9 cellular contexts compared by ENCODE assay signal in the genomic region with DNA sequence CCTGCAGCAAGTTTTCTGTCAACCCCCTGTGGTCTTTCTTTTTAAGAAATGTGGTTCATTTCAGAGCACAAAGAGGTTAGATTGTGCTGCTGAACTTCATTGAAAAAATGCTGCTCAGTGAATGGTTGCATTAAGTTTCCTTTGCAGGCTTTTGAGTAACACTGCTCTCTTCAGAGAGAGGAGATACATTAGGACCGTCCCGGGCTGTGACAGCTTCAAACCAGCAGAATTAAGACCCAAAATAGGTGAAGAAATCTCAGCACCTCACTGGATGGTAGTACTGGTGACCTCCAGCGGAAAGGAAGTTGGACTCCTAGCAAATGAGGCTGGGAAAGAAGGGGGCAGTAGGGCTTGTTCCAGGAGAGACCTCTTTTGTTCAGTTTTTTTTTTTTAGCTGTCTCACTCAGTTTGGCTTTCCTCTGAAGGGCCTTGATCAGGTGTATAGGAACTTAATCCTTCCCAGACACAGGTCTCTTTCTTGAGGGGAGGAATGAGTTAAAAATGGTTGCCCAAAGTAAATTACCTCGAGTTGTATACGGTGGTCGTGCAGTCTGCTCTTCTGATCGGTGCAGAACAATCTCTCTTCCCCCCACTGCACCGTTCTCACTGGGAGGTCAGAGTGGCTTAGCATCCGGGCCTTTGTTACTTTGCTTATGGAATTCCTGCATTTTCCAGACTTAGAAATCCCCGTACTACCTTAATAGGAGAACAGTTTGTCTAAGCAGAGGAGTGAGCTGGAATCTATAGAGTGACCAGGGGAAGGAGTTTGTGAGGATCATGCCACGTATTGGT.
A peak's percentile ranks its signal among the peaks of the same experiment; 100 is the strongest.
DNase-seq lines count a peak whose midpoint lies in the region; ATAC-seq, FAIRE-seq and TF ChIP-seq lines count a peak whose summit lies in the region.
"Had no signal": no experiment of that assay in that cellular context is flagged by ENCODE, and none has a peak within 500 bp of the region (broad histone marks: within the 10 kb centered on the region; RNA-seq: fewer than 3 reads in every experiment).

No MANE protein-coding gene starts in this region.

- DNase-seq in HT1080 (ENCODE audit: low read depth), result peak; percentile 36
- no peak for DNase-seq in GM12878 (ENCODE audit: low read depth, low spot score)
- no peak for DNase-seq in keratinocyte (ENCODE audit: low read depth, low spot score)
- no peak for DNase-seq in substantia nigra (lab: John Stamatoyannopoulos, UW)
- DNase-seq in GM20000 (ENCODE audit: low spot score), result no peak
- no peak for DNase-seq in frontal cortex (ENCODE audit: low spot score in 2 of 2)
- no peak for DNase-seq in activated T-cell treated with anti-CD3 and anti-CD28 coated beads, Interleukin-2, amount 50 U/mL, for 48 hours

- RAD21 ChIA-PET in GM12878 (lab: Charles Lee; ENCODE audit: unreplicated experiment), result interaction anchor here (0.7 to 6.8 kb wide), 11 partner anchors 9 to 233 kb away, joined by 3 to 83 read pairs (median 4); a partner anchor contains a TSS

- H3K9ac ChIP-seq in GM12878 (ENCODE audit: control insufficient read depth, insufficient read depth, low read length), result peak overlapping the region; percentile 71
- peak overlapping the region; percentile 99 for H3K9ac ChIP-seq in keratinocyte (ENCODE audit: control insufficient read depth, extremely low read depth, insufficient read depth, low read length)

- intact Hi-C loops in GM12878 (cut with micrococcal nuclease; ENCODE audit: unreplicated experiment), result loop anchor here (10.0 kb wide), 1 partner anchor 548 kb away; no protein-coding TSS in a partner anchor

- H3K4me3 ChIP-seq in GM12878 (peak overlapping the region; percentile 94), keratinocyte (ENCODE audit: control insufficient read depth in 2 of 3, extremely low read depth in 1 of 3, insufficient read depth in 2 of 3, low read depth in 1 of 3, low read length in 3 of 3) (peak overlapping the region; percentile 82 to 97 (median 94))

- H3K27ac ChIP-seq in GM12878 (ENCODE audit: control insufficient read depth, insufficient read depth) (peak overlapping the region; percentile 67), keratinocyte (ENCODE audit: control insufficient read depth, insufficient read depth, low read length) (peak overlapping the region; percentile 100), substantia nigra (ENCODE audit: low read depth, low read length, poor library complexity, severe bottlenecking) (peak overlapping the region; percentile 19)

- TF ChIP-seq RAD21 in GM12878 (IDR thresholded peaks at IDR 0.05; ENCODE audit: insufficient read depth, low read depth, low read length), result no peak

- no peak for TF ChIP-seq CTCF in GM12878 (IDR thresholded peaks at IDR 0.05 in 2 of 3, conservative IDR thresholded peaks at IDR 0.05 in 1 of 3; ENCODE audit: control insufficient read depth in 2 of 3, extremely low read depth in 1 of 3, insufficient read depth in 1 of 3, low read depth in 3 of 3, low read length in 3 of 3)
- peak in 1 of 3 experiments; percentile 5 for TF ChIP-seq CTCF in keratinocyte (optimal IDR thresholded peaks at IDR 0.05 in 1 of 3, IDR thresholded peaks at IDR 0.05 in 1 of 3, conservative IDR thresholded peaks at IDR 0.05 in 1 of 3; ENCODE audit: extremely low read depth in 1 of 3, insufficient read depth in 2 of 3, low read length in 3 of 3)
- TF ChIP-seq CTCF in GM20000 (IDR thresholded peaks at IDR 0.05; ENCODE audit: extremely low read depth, missing control alignments), result no peak

- in situ Hi-C loops in GM12878 (cut with MboI), result no loop called here

- no peaks in the 10 kb centered on the region for H4K20me1 ChIP-seq in GM12878 (ENCODE audit: control insufficient read depth, insufficient read depth)
- H4K20me1 ChIP-seq in keratinocyte (ENCODE audit: control insufficient read depth, extremely low read depth, insufficient read depth, low read length), result peaks cover 2% of the 10 kb centered on the region

- H3K36me3 ChIP-seq in GM12878 (ENCODE audit: control insufficient read depth in 2 of 2, insufficient read depth in 2 of 2, low read length in 1 of 2) (no peaks in the 10 kb centered on the region), keratinocyte (ENCODE audit: control insufficient read depth in 2 of 2, extremely low read depth in 1 of 2, insufficient read depth in 2 of 2, low read length in 2 of 2) (peaks cover 0 to 2% of the 10 kb centered on the region in 2 experiments)

- no peak for FAIRE-seq in GM12878 (lab: Jason Lieb, UNC)
- FAIRE-seq in keratinocyte (lab: Jason Lieb, UNC), result peak; percentile 34
- FAIRE-seq in frontal cortex (lab: Jason Lieb, UNC), result no peak
- FAIRE-seq: urothelium cell line had no signal

- H2AFZ ChIP-seq in GM12878 (ENCODE audit: control insufficient read depth, low read depth, low read length) (no peak overlapping the region), keratinocyte (ENCODE audit: control insufficient read depth, low read length) (no peak overlapping the region)

- H3K9me3 ChIP-seq in GM12878 (replicated peaks; ENCODE audit: control insufficient read depth, insufficient read depth, low read length) (no peaks in the 10 kb centered on the region), keratinocyte (ENCODE audit: control insufficient read depth, low read depth, low read length) (no peaks in the 10 kb centered on the region)

- no peaks in the 10 kb centered on the region for H3K27me3 ChIP-seq in GM12878 (replicated peaks in 1 of 2; ENCODE audit: control insufficient read depth in 2 of 2, insufficient read depth in 2 of 2, low read length in 1 of 2)
- H3K27me3 ChIP-seq in keratinocyte (ENCODE audit: control insufficient read depth, extremely low read depth, insufficient read depth, low read length), result no peaks in the 10 kb centered on the region

- POLR2A ChIA-PET in GM12878 (lab: Charles Lee), result interaction anchor here (0.5 to 1.6 kb wide), 11 partner anchors 51 to 1044 kb away, joined by 3 to 6 read pairs (median 3); no protein-coding TSS in a partner anchor

- TF ChIP-seq EP300 in GM12878 (IDR thresholded peaks at IDR 0.05; ENCODE audit: borderline replicate concordance in 1 of 2, control insufficient read depth in 1 of 2, low read depth in 2 of 2, low read length in 2 of 2), result no peak

- peaks cover 42% of the 10 kb centered on the region for H3K4me1 ChIP-seq in GM12878 (ENCODE audit: control insufficient read depth, insufficient read depth, low read length)
- peaks cover 67% of the 10 kb centered on the region for H3K4me1 ChIP-seq in keratinocyte (ENCODE audit: control insufficient read depth, extremely low read depth, insufficient read depth, low read length)

- H3K79me2 ChIP-seq in GM12878 (ENCODE audit: control insufficient read depth, insufficient read depth, low read length) (peaks cover 71% of the 10 kb centered on the region), keratinocyte (ENCODE audit: control insufficient read depth, insufficient read depth, low read length) (peaks cover 77% of the 10 kb centered on the region)

- CTCF ChIA-PET in GM12878 (lab: Yijun Ruan, JAX), result interaction anchor here (0.8 to 7.0 kb wide), 17 partner anchors 8 to 285 kb away, joined by 3 to 127 read pairs (median 4); no protein-coding TSS in a partner anchor

- no peaks in the 10 kb centered on the region for H3K9me1 ChIP-seq in keratinocyte (ENCODE audit: control insufficient read depth, extremely low read depth, insufficient read depth, low read length)

- no peak for ATAC-seq in GM12878
- ATAC-seq in GM21515 (IDR thresholded peaks at IDR 0.05; ENCODE audit: unreplicated experiment), result no peak

- peak overlapping the region; percentile 73 for H3K4me2 ChIP-seq in GM12878 (ENCODE audit: control insufficient read depth, insufficient read depth)
- peak overlapping the region; percentile 89 for H3K4me2 ChIP-seq in keratinocyte (ENCODE audit: control insufficient read depth, extremely low read depth, insufficient read depth, low read depth, low read length)

- 41% methylated on average over 11 of the region's 11 CpGs for WGBS in GM12878 (ENCODE audit: insufficient coverage, insufficient replicate concordance, low lambda C conversion rate, missing lambda C conversion rate)

- TF ChIP-seq POLR2A in GM12878 (IDR thresholded peaks at IDR 0.05; ENCODE audit: low read depth, low read length), result no peak

- TSS peak; percentile 52 for BruUV-seq in GM12878 (replicated peaks; lab: Mats Ljungman, UMichigan)

- SMC1A ChIA-PET in GM12878 (lab: Charles Lee; ENCODE audit: uncharacterized antibody, unreplicated experiment), result interaction anchor here (0.8 to 8.3 kb wide), 12 partner anchors 9 to 364 kb away, joined by 3 to 149 read pairs (median 4); no protein-coding TSS in a partner anchor

- dilution Hi-C loops in keratinocyte (cut with MboI; ENCODE audit: extremely low pct_ligation_motif_present, low sequenced_read_pairs), result no loop called here

TF ChIP-seq in GM12878, 131 proteins besides CTCF, POLR2A, EP300 and RAD21:
- no peak for TF ChIP-seq MYB (IDR thresholded peaks at IDR 0.05; ENCODE audit: borderline replicate concordance, low read depth, low read length)

Comparison
In these comparisons a context has a peak if more than half of its experiments do, and no peak if none do; other contexts are left out.
1. H3K27ac ChIP-seq: peak in every context shown above with its lines; median percentile 100 in keratinocyte; 67 in GM12878; 19 in substantia nigra.